ENCODE assay signal across 31 cellular contexts in genomic region chr10:34548466-34548865, GRCh38.
"Had no signal": no experiment of that assay in that cellular context is flagged by ENCODE, and none has a peak within 500 bp of the region (broad histone marks: within the 10 kb centered on the region; RNA-seq: fewer than 3 reads in every experiment).

No MANE protein-coding gene starts in this region.

- H3K9me3 ChIP-seq: colonic mucosa, Peyer's patch had no signal

- H3K4me1 ChIP-seq: colonic mucosa, Peyer's patch had no signal

- H3K4me3 Mint-ChIP-seq: activated B cell treated with CpG ODN at 0.5 μM for 24 hours; activated CD4-positive, alpha-beta memory T cell treated with anti-CD3 and anti-CD28 coated beads for 36 hours; activated naive CD4-positive, alpha-beta T cell treated with anti-CD3 and anti-CD28 coated beads for 36 hours; activated naive CD8-positive, alpha-beta T cell; activated naive CD8-positive, alpha-beta T cell treated with anti-CD3 and anti-CD28 coated beads, Interleukin-2, amount 50 U/mL, for 24 hours; activated T-cell treated with anti-CD3 and anti-CD28 coated beads, Interleukin-2, amount 50 U/mL, for 4 hours; activated T-helper 1 cell treated with anti-CD3 and anti-CD28 coated beads, Interleukin-12 subunit alpha, Interleukin-12 subunit beta, Interleukin-2, Interleukin-4 antibody, amounts not matched to agents 30 ng/mL and 10 ng/mL and 1 ng/mL, durations not matched to agents 14 hours and 24 hours and 36 hours; central memory CD8-positive, alpha-beta T cell had no signal

- H3K27ac ChIP-seq: cardiac muscle cell, colonic mucosa, Peyer's patch had no signal

- H3K36me3 Mint-ChIP-seq: activated CD4-positive, alpha-beta memory T cell treated with anti-CD3 and anti-CD28 coated beads for 36 hours; activated naive CD8-positive, alpha-beta T cell had no signal

- H3K27me3 ChIP-seq: cardiac muscle cell, colonic mucosa, Peyer's patch had no signal

- H3K27me3 Mint-ChIP-seq: activated B cell treated with CpG ODN at 0.5 μM for 24 hours; activated CD4-positive, alpha-beta memory T cell treated with anti-CD3 and anti-CD28 coated beads for 36 hours; activated naive CD8-positive, alpha-beta T cell; activated naive CD8-positive, alpha-beta T cell treated with anti-CD3 and anti-CD28 coated beads, Interleukin-2, amount 50 U/mL, for 24 hours had no signal

- H3K36me3 ChIP-seq: cardiac muscle cell, colonic mucosa, Peyer's patch had no signal

- H3K4me3 ChIP-seq: cardiac muscle cell, colonic mucosa, Peyer's patch had no signal

- ATAC-seq: activated naive CD8-positive, alpha-beta T cell treated with anti-CD3 and anti-CD28 coated beads, Interleukin-2, amount 50 U/mL, for 24 hours; activated T-cell treated with anti-CD3 and anti-CD28 coated beads, Interleukin-2, amount 50 U/mL, for 4 hours had no signal

- H3K9me3 Mint-ChIP-seq: activated B cell treated with CpG ODN at 0.5 μM for 24 hours; activated CD4-positive, alpha-beta memory T cell treated with anti-CD3 and anti-CD28 coated beads for 36 hours; activated naive CD4-positive, alpha-beta T cell treated with anti-CD3 and anti-CD28 coated beads for 36 hours; activated naive CD8-positive, alpha-beta T cell treated with anti-CD3 and anti-CD28 coated beads, Interleukin-2, amount 50 U/mL, for 24 hours; activated T-cell treated with anti-CD3 and anti-CD28 coated beads, Interleukin-2, amount 50 U/mL, for 4 hours; activated T-helper 1 cell treated with anti-CD3 and anti-CD28 coated beads, Interleukin-12 subunit alpha, Interleukin-12 subunit beta, Interleukin-2, Interleukin-4 antibody, amounts not matched to agents 30 ng/mL and 10 ng/mL and 1 ng/mL, durations not matched to agents 14 hours and 24 hours and 36 hours; central memory CD8-positive, alpha-beta T cell had no signal

- H3K4me1 Mint-ChIP-seq: activated B cell treated with CpG ODN at 0.5 μM for 24 hours; activated naive CD8-positive, alpha-beta T cell treated with anti-CD3 and anti-CD28 coated beads, Interleukin-2, amount 50 U/mL, for 24 hours; central memory CD8-positive, alpha-beta T cell had no signal

- H3K27ac Mint-ChIP-seq: activated B cell treated with CpG ODN at 0.5 μM for 24 hours; activated CD4-positive, alpha-beta memory T cell treated with anti-CD3 and anti-CD28 coated beads for 36 hours; activated naive CD4-positive, alpha-beta T cell treated with anti-CD3 and anti-CD28 coated beads for 36 hours; activated naive CD8-positive, alpha-beta T cell; activated naive CD8-positive, alpha-beta T cell treated with anti-CD3 and anti-CD28 coated beads, Interleukin-2, amount 50 U/mL, for 24 hours; activated T-helper 1 cell treated with anti-CD3 and anti-CD28 coated beads, Interleukin-12 subunit alpha, Interleukin-12 subunit beta, Interleukin-2, Interleukin-4 antibody, amounts not matched to agents 30 ng/mL and 10 ng/mL and 1 ng/mL, durations not matched to agents 14 hours and 24 hours and 36 hours had no signal

- DNase-seq: activated B cell treated with CpG ODN at 0.5 μM for 24 hours; activated CD4-positive, alpha-beta memory T cell treated with anti-CD3 and anti-CD28 coated beads for 36 hours; activated CD4-positive, alpha-beta T cell treated with anti-CD3 and anti-CD28 coated beads for 4 hours; activated CD4-positive, alpha-beta T cell treated with anti-CD3 and anti-CD28 coated beads, Interleukin-2, amount 50 U/mL, for 1 hour; activated CD4-positive, CD25-positive, alpha-beta regulatory T cell treated with anti-CD3 and anti-CD28 coated beads, Interleukin-2, amount 50 U/mL, for 72 hours; activated CD8-positive, alpha-beta memory T cell treated with anti-CD3 and anti-CD28 coated beads, Interleukin-2, amount 50 U/mL, for 4 hours; activated gamma-delta T cell treated with Interleukin-2 at 50 U/mL for 16 hours; activated naive CD4-positive, alpha-beta T cell treated with anti-CD3 and anti-CD28 coated beads for 36 hours; activated naive CD8-positive, alpha-beta T cell treated with anti-CD3 and anti-CD28 coated beads, Interleukin-2, amount 50 U/mL, for 24 hours; activated T-cell treated with anti-CD3 and anti-CD28 coated beads for 4 hours; activated T-cell treated with anti-CD3 and anti-CD28 coated beads, Interleukin-2, amount 50 U/mL, for 4 hours; anterior cingulate cortex; colonic mucosa; NCI-H1092 treated with DMSO at 0.1 percent for 48 hours; NCI-H1417; NCI-H187 treated with DMSO at 0.1 percent for 48 hours; NCI-H2081; NCI-H2171 treated with DMSO at 0.1 percent for 48 hours; NCI-H2227 treated with DMSO at 0.1 percent for 48 hours; NCI-H446; NCI-H510A treated with DMSO at 0.1 percent for 48 hours; NCI-H526 treated with DMSO at 0.1 percent for 48 hours; Peyer's patch; RPMI8226; SHP77 treated with DMSO at 0.1 percent for 48 hours; SW 1271; T-helper 1 cell had no signal
